Comparison of ENCODE assay signal across 28 cellular contexts in the genomic region with DNA sequence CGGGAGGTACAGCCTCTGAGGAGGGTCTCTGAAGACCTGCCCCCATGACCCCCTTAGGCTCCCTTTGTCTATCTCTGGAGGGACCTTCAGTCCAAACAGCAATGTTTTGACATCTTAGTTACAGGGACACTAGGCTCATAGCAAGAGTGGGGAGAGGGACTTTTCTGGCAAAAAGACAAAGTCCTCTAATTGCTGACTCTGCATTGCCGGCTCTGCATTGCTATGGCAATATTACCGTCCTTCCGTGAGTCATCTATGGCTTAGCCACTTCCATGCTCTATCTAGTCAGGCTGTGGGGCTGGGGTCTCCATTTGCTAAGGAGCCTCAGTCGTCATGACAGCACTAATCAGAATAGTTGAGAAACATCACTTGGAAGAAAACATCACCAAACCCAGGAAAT.
"Had no signal": no experiment of that assay in that cellular context is flagged by ENCODE, and none has a peak within 500 bp of the region (broad histone marks: within the 10 kb centered on the region; RNA-seq: fewer than 3 reads in every experiment).

No MANE protein-coding gene starts in this region.

- H3K9ac ChIP-seq: neural progenitor cell, parathyroid adenoma had no signal

- H3K4me1 ChIP-seq: neural progenitor cell, parathyroid adenoma, psoas muscle, spleen, suprapubic skin, testis, transverse colon, upper lobe of right lung, uterus had no signal

- H2AFZ ChIP-seq: neural progenitor cell, parathyroid adenoma had no signal

- ATAC-seq: natural killer cell; psoas muscle; right cardiac atrium; sciatic nerve; stimulated activated memory B cell treated with anti-CD40 and anti-IgM and Interleukin-4, amounts not matched to agents 10 μg/mL and 1 μg/mL and 100 μg/mL, for 72 hours; stimulated activated naive CD8-positive, alpha-beta T cell treated with anti-CD3 and anti-CD28 coated beads, Interleukin-15, amount 100 ng/mL, for 72 hours; stimulated activated naive CD8-positive, alpha-beta T cell treated with anti-CD3 and anti-CD28 coated beads, Interleukin-15, Interleukin-2, amounts not matched to agents 100 U/mL and 50 U/mL, for 24 hours; upper lobe of right lung had no signal

- H3K9me3 ChIP-seq: ovary, psoas muscle, suprapubic skin, testis, tibial artery, transverse colon, upper lobe of right lung, uterus had no signal

- H3K36me3 ChIP-seq: neural progenitor cell, ovary, spleen, suprapubic skin, tibial artery, transverse colon, upper lobe of right lung, uterus had no signal

- H3K27ac ChIP-seq: neural progenitor cell, ovary, parathyroid adenoma, psoas muscle, skin epidermis, spleen, suprapubic skin, testis, tibial artery, transverse colon, upper lobe of right lung, uterus had no signal

- H3K4me2 ChIP-seq: neural progenitor cell, smooth muscle cell had no signal

- DNase-seq: natural killer cell; occipital lobe; ovary; posterior cingulate gyrus; psoas muscle; right cardiac atrium; spleen; stimulated activated CD4-positive, alpha-beta T cell treated with anti-CD3 and anti-CD28 coated beads, Interleukin-12 subunit alpha, Interleukin-12 subunit beta, amount 100 ng/mL, for 4 hours; stimulated activated CD4-positive, alpha-beta T cell treated with anti-CD3 and anti-CD28 coated beads, Interleukin-1b, Interleukin-23, amount 100 ng/mL, for 48 hours; stimulated activated CD4-positive, alpha-beta T cell treated with anti-CD3 and anti-CD28 coated beads, Interleukin-4, amount 100 ng/mL, for 1 hour; stimulated activated CD4-positive, alpha-beta T cell treated with anti-CD3 and anti-CD28 coated beads, Interleukin-4, amount 100 ng/mL, for 4 hours; stimulated activated CD8-positive, alpha-beta memory T cell treated with anti-CD3 and anti-CD28 coated beads, Interleukin-4, amount 100 ng/mL, for 48 hours; stimulated activated naive CD4-positive, alpha-beta T cell; stimulated activated naive CD8-positive, alpha-beta T cell treated with anti-CD3 and anti-CD28 coated beads, Interleukin-15, amount 100 ng/mL, for 72 hours; stimulated activated naive CD8-positive, alpha-beta T cell treated with anti-CD3 and anti-CD28 coated beads, Interleukin-15, Interleukin-2, amounts not matched to agents 100 U/mL and 50 U/mL, for 24 hours; substantia nigra; testis; tibial artery; transverse colon; upper lobe of right lung; uterus had no signal

- H3K4me3 ChIP-seq: neural progenitor cell, ovary, psoas muscle, skin epidermis, smooth muscle cell, spleen, suprapubic skin, testis, tibial artery, transverse colon, upper lobe of right lung, uterus had no signal

- H3K27me3 ChIP-seq: neural progenitor cell, ovary, spleen, suprapubic skin, testis, tibial artery, transverse colon, upper lobe of right lung, uterus had no signal
